25 cellular contexts compared by ENCODE assay signal in genomic region chr12:46874642-46875041, GRCh38. TPM values are rescaled to one million over a fixed set of nuclear protein-coding genes. Genes with fewer than 3 reads are reported as not detected.
DNase-seq lines count a peak whose midpoint lies in the region; ATAC-seq and TF ChIP-seq lines count a peak whose summit lies in the region.
"Had no signal": no experiment of that assay in that cellular context is flagged by ENCODE, and none has a peak within 500 bp of the region (broad histone marks: within the 10 kb centered on the region; RNA-seq: fewer than 3 reads in every experiment).

No MANE protein-coding gene starts in this region.

- POLR2A ChIA-PET in MCF 10A (lab: Yijun Ruan, JAX) = interaction anchor here (0.6 to 1.5 kb wide), 3 partner anchors 29 to 471 kb away, joined by 3 read pairs; no protein-coding TSS in a partner anchor

- no peak overlapping the region for H3K4me2 ChIP-seq in mammary epithelial cell (ENCODE audit: insufficient read depth, low read depth, low read length)

- BruUV-seq in MCF 10A (replicated peaks; lab: Mats Ljungman, UMichigan) (no TSS peak), mammary epithelial cell (replicated peaks; lab: Mats Ljungman, UMichigan) (no TSS peak)

- ATAC-seq in gastrocnemius medialis (peak; percentile 36 to 87), GM18873 (IDR thresholded peaks at IDR 0.05; ENCODE audit: low FRiP score, unreplicated experiment) (no peak), HG03108 (IDR thresholded peaks at IDR 0.05; ENCODE audit: unreplicated experiment) (no peak)
- ATAC-seq: activated naive CD8-positive, alpha-beta T cell treated with anti-CD3 and anti-CD28 coated beads, Interleukin-2, amount 50 U/mL, for 24 hours; left colon; mucosa of descending colon had no signal

- no peak overlapping the region for H3K27ac ChIP-seq in mammary epithelial cell (ENCODE audit: insufficient read depth, low read depth, low read length)
- H3K27ac ChIP-seq in SJCRH30 = peak overlapping the region; percentile 34
- no peak overlapping the region for H3K27ac ChIP-seq in gastrocnemius medialis
- H3K27ac ChIP-seq: esophagus muscularis mucosa, neutrophil, tibial nerve had no signal

- no peaks in the 10 kb centered on the region for H3K79me2 ChIP-seq in mammary epithelial cell (ENCODE audit: insufficient read depth, low read length)

- no peaks in the 10 kb centered on the region for H3K27me3 Mint-ChIP-seq in MCF 10A (ENCODE audit: insufficient read depth, unreplicated experiment)

- H3K9me3 ChIP-seq in mammary epithelial cell (replicated peaks; ENCODE audit: insufficient read depth, low read length) (peaks cover 5% of the 10 kb centered on the region), SJCRH30 (replicated peaks) (peaks cover 31% of the 10 kb centered on the region), gastrocnemius medialis (peaks cover 0 to 8% (median 0%) of the 10 kb centered on the region in 3 donors)
- H3K9me3 ChIP-seq: neutrophil had no signal

- no peak for TF ChIP-seq POLR2A in gastrocnemius medialis (IDR thresholded peaks at IDR 0.05)

- dilution Hi-C loops in mammary epithelial cell (cut with HindIII; ENCODE audit: low sequenced_read_pairs) = no loop called here

- H3K9ac ChIP-seq in mammary epithelial cell (ENCODE audit: insufficient read depth, low read length) = no peak overlapping the region

- DNase-seq in MCF 10A (ENCODE audit: unreplicated experiment) (peak; percentile 32), mammary epithelial cell (no peak), SJCRH30 (peak; percentile 86 to 91), glomerular visceral epithelial cell (ENCODE audit: extremely low spot score) (peak; percentile 4), gastrocnemius medialis (peak; percentile 5 to 64)
- no peak for DNase-seq in stimulated activated CD4-positive, alpha-beta T cell treated with anti-CD3 and anti-CD28 coated beads, Interleukin-2, amount 100 ng/mL, for 24 hours
- DNase-seq: activated B cell treated with CpG ODN at 0.5 μM for 24 hours; activated naive CD8-positive, alpha-beta T cell treated with anti-CD3 and anti-CD28 coated beads, Interleukin-2, amount 50 U/mL, for 24 hours; effector CD4-positive, alpha-beta T cell; KBM-7; left colon; mucosa of descending colon; NCI-H1092 treated with DMSO at 0.1 percent for 48 hours; NCI-H2107; NCI-H526; retina; SHP77; stimulated activated naive CD4-positive, alpha-beta T cell had no signal

- H2AFZ ChIP-seq in mammary epithelial cell (ENCODE audit: low read depth, low read length) = no peak overlapping the region

- H3K4me3 ChIP-seq in mammary epithelial cell (replicated peaks in 1 of 3; ENCODE audit: insufficient read depth in 1 of 3, low read depth in 2 of 3, low read length in 3 of 3) = no peak overlapping the region
- no peak overlapping the region for H3K4me3 ChIP-seq in SJCRH30
- no peak overlapping the region for H3K4me3 ChIP-seq in gastrocnemius medialis
- H3K4me3 ChIP-seq: esophagus muscularis mucosa, mucosa of descending colon, tibial nerve had no signal

- H3K4me1 ChIP-seq in mammary epithelial cell (ENCODE audit: insufficient read depth, low read length) (no peaks in the 10 kb centered on the region), SJCRH30 (peaks cover 17% of the 10 kb centered on the region), gastrocnemius medialis (peaks cover 0 to 14% of the 10 kb centered on the region in 2 donors)
- H3K4me1 ChIP-seq: esophagus muscularis mucosa, tibial nerve had no signal

- WGBS in mammary epithelial cell (ENCODE audit: low coverage, missing lambda C conversion rate) = 66% methylated on average over 3 of the region's 3 CpGs

- H3K27me3 ChIP-seq in mammary epithelial cell (ENCODE audit: insufficient read depth, low read length) = no peaks in the 10 kb centered on the region
- H3K27me3 ChIP-seq in SJCRH30 = no peaks in the 10 kb centered on the region
- H3K27me3 ChIP-seq in gastrocnemius medialis = no peaks in the 10 kb centered on the region
- H3K27me3 ChIP-seq: esophagus muscularis mucosa, neutrophil, tibial nerve had no signal

- no peak overlapping the region for H3K4me3 Mint-ChIP-seq in MCF 10A (ENCODE audit: unreplicated experiment)
- H3K4me3 Mint-ChIP-seq: activated B cell treated with CpG ODN at 0.5 μM for 24 hours; activated naive CD8-positive, alpha-beta T cell treated with anti-CD3 and anti-CD28 coated beads, Interleukin-2, amount 50 U/mL, for 24 hours; CD14-positive monocyte; central memory CD8-positive, alpha-beta T cell had no signal

- no peaks in the 10 kb centered on the region for H4K20me1 ChIP-seq in mammary epithelial cell (ENCODE audit: insufficient read depth, low read length)

- peaks cover 13% of the 10 kb centered on the region for H3K9me3 Mint-ChIP-seq in MCF 10A (ENCODE audit: unreplicated experiment)

- TF ChIP-seq CTCF in MCF 10A (IDR thresholded peaks at IDR 0.05; ENCODE audit: unreplicated experiment) (no peak), mammary epithelial cell (conservative IDR thresholded peaks at IDR 0.05 in 1 of 2, IDR thresholded peaks at IDR 0.05 in 1 of 2; ENCODE audit: extremely low read depth in 1 of 2, insufficient read depth in 1 of 2, low read depth in 1 of 2, low read length in 2 of 2) (no peak), gastrocnemius medialis (IDR thresholded peaks at IDR 0.05 in 4 of 5, conservative IDR thresholded peaks at IDR 0.05 in 1 of 5) (no peak)

- H3K4me1 Mint-ChIP-seq in MCF 10A (ENCODE audit: insufficient read depth, unreplicated experiment) = peaks cover 5% of the 10 kb centered on the region
- H3K4me1 Mint-ChIP-seq: activated B cell treated with CpG ODN at 0.5 μM for 24 hours; activated naive CD8-positive, alpha-beta T cell treated with anti-CD3 and anti-CD28 coated beads, Interleukin-2, amount 50 U/mL, for 24 hours; CD14-positive monocyte; central memory CD8-positive, alpha-beta T cell had no signal

- intact Hi-C loops in MCF 10A (cut with micrococcal nuclease) = no loop called here
- intact Hi-C loops in mammary epithelial cell (cut with micrococcal nuclease) = no loop called here
- intact Hi-C loops in gastrocnemius medialis (cut with DNase I; ENCODE audit: low total_unique reads) = no loop called here

- no peak overlapping the region for H3K27ac Mint-ChIP-seq in MCF 10A (ENCODE audit: low read depth, unreplicated experiment)
- H3K27ac Mint-ChIP-seq: activated B cell treated with CpG ODN at 0.5 μM for 24 hours; activated naive CD8-positive, alpha-beta T cell treated with anti-CD3 and anti-CD28 coated beads, Interleukin-2, amount 50 U/mL, for 24 hours; CD14-positive monocyte had no signal

- CTCF ChIA-PET in MCF 10A (lab: Yijun Ruan, JAX) = no interaction called here
- CTCF ChIA-PET in mammary epithelial cell (lab: Charles Lee; ENCODE audit: low non-redundant PET) = no interaction called here

- H3K36me3 ChIP-seq in mammary epithelial cell (ENCODE audit: insufficient read depth, low read length) = no peaks in the 10 kb centered on the region
- no peaks in the 10 kb centered on the region for H3K36me3 ChIP-seq in SJCRH30
- no peaks in the 10 kb centered on the region for H3K36me3 ChIP-seq in gastrocnemius medialis
- H3K36me3 ChIP-seq: esophagus muscularis mucosa, neutrophil, tibial nerve had no signal

- H3K36me3 Mint-ChIP-seq in MCF 10A (ENCODE audit: insufficient read depth, unreplicated experiment) = peaks cover 6% of the 10 kb centered on the region
- H3K36me3 Mint-ChIP-seq: CD14-positive monocyte had no signal

- in situ Hi-C loops in mammary epithelial cell (cut with MboI; ENCODE audit: low sequenced_read_pairs in 2 of 2) (no loop called here), gastrocnemius medialis (cut with MboI; ENCODE audit: low sequenced_read_pairs in 4 of 4) (no loop called here)

RNA-seq across cellular contexts. Expression of gene SLC38A4, which starts 48.8 kb away (rescaled TPM):
- total RNA-seq in MCF 10A (2022) (0.12 TPM in 1 of 2 replicates, not detected in the other), mammary epithelial cell (under 1 TPM; 0.09 to 0.17 TPM), gastrocnemius medialis (10 to 100 TPM; 14.7 to 46.0 (median 23.0) TPM)
- polyA plus RNA-seq in mammary epithelial cell = 0.18 TPM
- not detected for polyA minus RNA-seq in mammary epithelial cell
- total RNA-seq in SJCRH30 (2014; rRNA removed; shearing (Covaris generic)) = 3.9 and 5.5 TPM in 2 replicates
- total RNA-seq: activated B cell treated with CpG ODN at 0.5 μM for 24 hours had no signal
- polyA plus RNA-seq: CD14-positive monocyte had no signal

Comparison
In these comparisons a context has a peak if more than half of its experiments do, and no peak if none do; other contexts are left out.
1. DNase-seq: peak in MCF 10A (single experiment), SJCRH30 (2 of 2), glomerular visceral epithelial cell (single experiment) and gastrocnemius medialis (2 of 2); none in mammary epithelial cell (single experiment) and stimulated activated CD4-positive, alpha-beta T cell treated with anti-CD3 and anti-CD28 coated beads, Interleukin-2, amount 100 ng/mL, for 24 hours (0 of 2).
2. ATAC-seq: peak in gastrocnemius medialis (2 of 2); none in GM18873 (single experiment) and HG03108 (single experiment).